8 cellular contexts compared by ENCODE assay signal in the genomic region with DNA sequence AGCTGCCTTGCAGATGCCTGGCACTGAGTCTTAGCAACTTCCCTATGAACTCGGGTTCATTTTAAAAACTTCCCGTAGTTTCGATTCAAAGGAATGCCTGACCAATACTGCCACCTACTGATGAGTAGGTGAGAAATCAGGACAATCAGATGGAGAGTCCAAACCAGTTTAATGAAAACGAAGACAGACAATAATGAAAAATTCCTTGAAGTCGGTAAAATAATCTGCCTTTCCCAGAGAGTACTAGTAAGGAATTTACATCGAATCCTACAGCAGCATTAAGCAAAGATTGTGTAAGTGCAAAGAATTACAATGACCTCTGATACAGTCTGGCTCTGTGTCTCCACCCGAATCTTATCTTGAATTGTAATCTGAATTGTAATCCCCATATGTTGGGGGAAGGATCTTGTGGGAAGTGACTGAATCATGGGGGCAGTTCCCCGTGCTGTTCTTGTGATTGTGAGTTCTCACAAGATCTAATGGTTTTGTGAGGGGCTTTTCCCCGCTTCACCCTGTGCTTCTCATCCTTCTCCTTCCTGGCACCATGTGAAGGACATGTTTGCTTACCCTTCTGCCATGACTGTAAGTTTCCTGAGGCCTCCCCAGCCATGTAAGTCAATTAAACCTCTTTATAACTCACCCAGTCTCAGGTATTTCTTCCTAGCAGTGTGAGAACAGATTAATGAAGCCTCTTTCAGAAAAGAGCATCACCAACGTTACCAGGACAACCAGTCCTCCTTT.
DNase-seq lines count a peak whose midpoint lies in the region; ATAC-seq and TF ChIP-seq lines count a peak whose summit lies in the region.

No MANE protein-coding gene starts in this region.

- intact Hi-C loops in esophagus muscularis mucosa (cut with DNase I) (loop anchor here (5.0 kb wide), 1 partner anchor 78 kb away; no protein-coding TSS in a partner anchor), natural killer cell (cut with micrococcal nuclease) (loop anchor here (2.0 to 5.0 kb wide), 2 partner anchors 77 to 848 kb away; no protein-coding TSS in a partner anchor)
- intact Hi-C loops in activated CD4-positive, alpha-beta memory T cell treated with anti-CD3 and anti-CD28 coated beads for 36 hours (cut with micrococcal nuclease), result loop anchor here (2.0 kb wide), 1 partner anchor 77 kb away; no protein-coding TSS in a partner anchor

- ATAC-seq in natural killer cell (peak in 1 of 3 donors; percentile 66), HG02642 (IDR thresholded peaks at IDR 0.05; ENCODE audit: poor library complexity, unreplicated experiment) (no peak)

- peak; percentile 4 for DNase-seq in COR-L47 (lab: John Stamatoyannopoulos, UW)
- peak; percentile 17 for DNase-seq in HuH-7 (ENCODE audit: low spot score)
- DNase-seq in SK-N-MC (ENCODE audit: low read depth, low spot score), result no peak
- DNase-seq in esophagus muscularis mucosa (ENCODE audit: extremely low spot score), result no peak
- DNase-seq in natural killer cell, result no peak
- no peak for DNase-seq in activated CD4-positive, alpha-beta memory T cell treated with anti-CD3 and anti-CD28 coated beads for 36 hours
- DNase-seq in activated CD4-positive, CD25-positive, alpha-beta regulatory T cell treated with anti-CD3 and anti-CD28 coated beads, Interleukin-2, amount 50 U/mL, for 72 hours, result no peak

- TF ChIP-seq POLR2A in esophagus muscularis mucosa (IDR thresholded peaks at IDR 0.05; ENCODE audit: low read depth), result no peak

- peaks cover 13% of the 10 kb centered on the region for H3K36me3 Mint-ChIP-seq in natural killer cell
- peaks cover 3% of the 10 kb centered on the region for H3K36me3 Mint-ChIP-seq in activated CD4-positive, alpha-beta memory T cell treated with anti-CD3 and anti-CD28 coated beads for 36 hours

- CTCF ChIA-PET in activated CD4-positive, alpha-beta memory T cell treated with anti-CD3 and anti-CD28 coated beads for 36 hours (lab: Charles Lee), result interaction anchor here (0.7 to 1.5 kb wide), 3 partner anchors 10 to 221 kb away, joined by 5 to 10 read pairs (median 6); no protein-coding TSS in a partner anchor

- no peak overlapping the region for H3K27ac Mint-ChIP-seq in natural killer cell
- H3K27ac Mint-ChIP-seq in activated CD4-positive, alpha-beta memory T cell treated with anti-CD3 and anti-CD28 coated beads for 36 hours, result no peak overlapping the region

- H3K27me3 Mint-ChIP-seq in natural killer cell (ENCODE audit: low read depth in 2 of 2), result no peaks in the 10 kb centered on the region
- no peaks in the 10 kb centered on the region for H3K27me3 Mint-ChIP-seq in activated CD4-positive, alpha-beta memory T cell treated with anti-CD3 and anti-CD28 coated beads for 36 hours

- H3K27ac ChIP-seq in SK-N-MC (no peak overlapping the region), esophagus muscularis mucosa (replicated peaks in 1 of 4) (no peak overlapping the region)

- no peak overlapping the region for H3K9ac ChIP-seq in SK-N-MC (ENCODE audit: insufficient read length)

- H3K4me3 Mint-ChIP-seq in natural killer cell, result peak overlapping the region; percentile 63
- no peak overlapping the region for H3K4me3 Mint-ChIP-seq in activated CD4-positive, alpha-beta memory T cell treated with anti-CD3 and anti-CD28 coated beads for 36 hours

- peaks cover 9 to 14% of the 10 kb centered on the region in 2 donors for H3K4me1 Mint-ChIP-seq in natural killer cell
- H3K4me1 Mint-ChIP-seq in activated CD4-positive, alpha-beta memory T cell treated with anti-CD3 and anti-CD28 coated beads for 36 hours (ENCODE audit: low read depth), result peaks cover 9% of the 10 kb centered on the region

- peak overlapping the region; percentile 41; the same call in 1 of the 2 replicates for H3K4me3 ChIP-seq in SK-N-MC
- peak overlapping the region; percentile 26 to 52 (median 36) for H3K4me3 ChIP-seq in esophagus muscularis mucosa

- no peaks in the 10 kb centered on the region for H3K27me3 ChIP-seq in esophagus muscularis mucosa

- TF ChIP-seq EP300 in esophagus muscularis mucosa (IDR thresholded peaks at IDR 0.05), result no peak

- H3K4me1 ChIP-seq in esophagus muscularis mucosa, result peaks cover 0 to 8% (median 0%) of the 10 kb centered on the region in 4 donors

- H3K9me3 Mint-ChIP-seq in natural killer cell, result peaks cover 0 to 3% of the 10 kb centered on the region in 2 donors
- H3K9me3 Mint-ChIP-seq in activated CD4-positive, alpha-beta memory T cell treated with anti-CD3 and anti-CD28 coated beads for 36 hours, result peaks cover 14% of the 10 kb centered on the region

- WGBS in esophagus muscularis mucosa, result 27% methylated on average over 10 of the region's 10 CpGs

- H3K36me3 ChIP-seq in SK-N-MC (ENCODE audit: insufficient read depth, low read length) (no peaks in the 10 kb centered on the region), esophagus muscularis mucosa (no peaks in the 10 kb centered on the region)

- TF ChIP-seq CTCF in esophagus muscularis mucosa (IDR thresholded peaks at IDR 0.05) (peak; percentile 53 to 67 (median 60)), natural killer cell (IDR thresholded peaks at IDR 0.05) (peak; percentile 71)

- H3K9me3 ChIP-seq in SK-N-MC (ENCODE audit: low read depth, low read length) (no peaks in the 10 kb centered on the region), esophagus muscularis mucosa (peaks cover 0 to 10% (median 0%) of the 10 kb centered on the region in 4 donors)

- POLR2A ChIA-PET in activated CD4-positive, alpha-beta memory T cell treated with anti-CD3 and anti-CD28 coated beads for 36 hours (lab: Charles Lee), result no interaction called here

Comparison
In these comparisons a context has a peak if more than half of its experiments do, and no peak if none do; other contexts are left out.
1. DNase-seq: peak in COR-L47 (single experiment) and HuH-7 (single experiment); none in SK-N-MC (single experiment), esophagus muscularis mucosa (single experiment), natural killer cell (single experiment), activated CD4-positive, alpha-beta memory T cell treated with anti-CD3 and anti-CD28 coated beads for 36 hours (single experiment) and activated CD4-positive, CD25-positive, alpha-beta regulatory T cell treated with anti-CD3 and anti-CD28 coated beads, Interleukin-2, amount 50 U/mL, for 72 hours (single experiment).